ENCODE assay signal across 8 cellular contexts in the genomic region with DNA sequence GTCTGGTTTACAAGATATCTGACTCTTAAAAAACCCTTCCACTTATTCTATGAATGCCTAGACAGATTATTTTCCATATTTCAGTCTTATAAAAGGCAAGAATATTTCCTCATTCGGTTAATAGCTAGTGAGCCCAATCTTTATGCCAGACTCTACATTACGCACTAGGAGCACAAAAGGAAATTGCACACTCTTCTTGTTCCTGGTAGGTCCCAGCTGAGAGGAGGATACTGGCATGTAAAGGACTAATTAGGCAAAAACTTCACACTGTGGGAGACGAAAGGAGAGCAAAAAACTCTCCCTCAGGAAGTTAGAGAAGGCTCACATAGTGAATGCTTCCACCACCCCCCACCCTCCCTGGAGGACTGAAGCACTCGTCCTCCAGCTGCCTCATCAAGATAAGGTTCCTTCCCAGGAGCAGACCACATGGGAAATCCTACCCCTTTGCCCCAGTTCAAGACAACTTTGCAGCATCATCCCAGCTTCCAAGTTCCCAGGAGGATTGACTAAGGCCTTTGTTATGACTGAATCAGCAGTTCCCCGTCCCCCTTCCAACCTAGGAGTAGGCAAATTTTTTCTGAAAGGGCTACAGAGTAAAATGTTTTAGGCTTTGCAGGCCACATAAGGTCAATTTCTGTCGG.
A peak's percentile ranks its signal among the peaks of the same experiment; 100 is the strongest.
DNase-seq lines count a peak whose midpoint lies in the region; ATAC-seq and TF ChIP-seq lines count a peak whose summit lies in the region.

No MANE protein-coding gene starts in this region.

- no peak for ATAC-seq in GM19023 (IDR thresholded peaks at IDR 0.05; ENCODE audit: unreplicated experiment)

- H3K4me3 ChIP-seq in HUES6 (ENCODE audit: low read depth, low read length), result no peak overlapping the region

- H3K4me1 ChIP-seq in HUES6 (ENCODE audit: control insufficient read depth, insufficient read depth, low read length), result peaks cover 54% of the 10 kb centered on the region

- H3K27me3 ChIP-seq in HUES6 (ENCODE audit: control insufficient read depth, insufficient read depth, low read length), result no peaks in the 10 kb centered on the region

- TF ChIP-seq CTCF in AG09319 (IDR thresholded peaks at IDR 0.05; ENCODE audit: low read depth, low read length), result no peak

- no peaks in the 10 kb centered on the region for H3K9me3 ChIP-seq in HUES6 (ENCODE audit: control insufficient read depth, insufficient read depth, low read depth, low read length)

- H3K9ac ChIP-seq in HUES6 (ENCODE audit: low read length), result peak overlapping the region; percentile 37

- H3K36me3 ChIP-seq in HUES6 (ENCODE audit: control insufficient read depth, insufficient read depth, low read length), result no peaks in the 10 kb centered on the region

- DNase-seq in AG09319 (ENCODE audit: extremely low read depth, low read depth) (peak; percentile 75), ecto neural progenitor cell (ENCODE audit: low spot score) (peak; percentile 77), kidney tubule cell (ENCODE audit: low spot score) (peak; percentile 62), substantia nigra (lab: John Stamatoyannopoulos, UW) (no peak)
- DNase-seq in stimulated activated CD4-positive, alpha-beta T cell treated with anti-CD3 and anti-CD28 coated beads, Interleukin-1b, Interleukin-23, amount 100 ng/mL, for 48 hours, result no peak
- no peak for DNase-seq in activated naive CD4-positive, alpha-beta T cell (lab: John Stamatoyannopoulos, UW)

- H3K27ac ChIP-seq in HUES6 (ENCODE audit: low read depth, low read length), result peak overlapping the region; percentile 74
- no peak overlapping the region for H3K27ac ChIP-seq in substantia nigra (ENCODE audit: low read depth, low read length, poor library complexity, severe bottlenecking)

Comparison
In these comparisons a context has a peak if more than half of its experiments do, and no peak if none do; other contexts are left out.
1. DNase-seq: peak in AG09319 (single experiment), ecto neural progenitor cell (single experiment) and kidney tubule cell (single experiment); none in stimulated activated CD4-positive, alpha-beta T cell treated with anti-CD3 and anti-CD28 coated beads, Interleukin-1b, Interleukin-23, amount 100 ng/mL, for 48 hours (single experiment), activated naive CD4-positive, alpha-beta T cell (0 of 4) and substantia nigra (0 of 49).